1 cellular context compared by ENCODE assay signal in genomic region chr17:8995711-8996110, GRCh38.
TF ChIP-seq lines count a peak whose summit lies in the region.

No MANE protein-coding gene starts in this region.

TF ChIP-seq in GM23338, 12 proteins besides CTCF, POLR2A, EP300 and RAD21:
- no peak for TF ChIP-seq ZNF462 (CRISPR knock-in tag; IDR thresholded peaks at IDR 0.05)
- TF ChIP-seq STAT1 (IDR thresholded peaks at IDR 0.05; ENCODE audit: unreplicated experiment), result no peak
- TF ChIP-seq ETS1 (IDR thresholded peaks at IDR 0.05), result no peak
- no peak for TF ChIP-seq EZH2phosphoT487 (IDR thresholded peaks at IDR 0.05; ENCODE audit: unreplicated experiment)
- no peak for TF ChIP-seq ZNF331 (CRISPR knock-in tag; IDR thresholded peaks at IDR 0.05; ENCODE audit: low read depth)
- TF ChIP-seq REST (IDR thresholded peaks at IDR 0.05; ENCODE audit: unreplicated experiment), result no peak
- no peak for TF ChIP-seq JUNB (IDR thresholded peaks at IDR 0.05; ENCODE audit: unreplicated experiment)
- no peak for TF ChIP-seq CREB1 (CRISPR knock-in tag; IDR thresholded peaks at IDR 0.05; ENCODE audit: low read depth)
- TF ChIP-seq ZNF114 (CRISPR knock-in tag; IDR thresholded peaks at IDR 0.05), result no peak
- TF ChIP-seq POLR2AphosphoS5 (IDR thresholded peaks at IDR 0.05; ENCODE audit: low read depth), result no peak
- no peak for TF ChIP-seq NANOG (IDR thresholded peaks at IDR 0.05; ENCODE audit: borderline replicate concordance)
- no peak for TF ChIP-seq EZH2 (IDR thresholded peaks at IDR 0.05; ENCODE audit: low read depth, unreplicated experiment)
TF ChIP-seq in GM23338: peak in this region for 0.
